8 cellular contexts compared by ENCODE assay signal in the genomic region with DNA sequence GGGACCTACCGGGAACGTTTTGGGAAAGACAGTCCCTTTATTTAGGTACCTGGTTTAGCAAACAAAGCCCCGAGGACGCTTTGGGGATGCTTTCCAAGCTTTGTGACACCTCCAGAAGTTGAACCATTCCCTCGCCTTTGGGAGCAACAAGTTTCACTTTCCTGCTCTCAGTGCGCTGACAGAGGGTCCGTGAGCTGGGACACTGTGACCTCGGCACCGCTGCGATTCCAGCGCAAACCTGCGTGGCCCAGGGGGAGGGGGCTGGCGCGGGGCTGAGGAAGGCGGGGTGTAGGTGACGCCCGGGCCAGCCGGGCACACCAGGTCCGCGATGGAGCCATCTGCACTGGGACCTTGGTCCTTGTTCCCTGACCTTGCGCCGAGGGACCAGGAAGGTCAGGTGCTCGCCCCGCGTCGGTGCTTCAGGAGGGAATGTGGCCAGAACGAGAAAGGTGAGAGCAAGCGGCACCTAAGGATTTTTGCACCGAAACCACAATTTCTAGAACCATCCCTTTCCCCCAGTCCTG. TPM values are rescaled to one million over a fixed set of nuclear protein-coding genes. Genes with fewer than 3 reads are reported as not detected.
A peak's percentile ranks its signal among the peaks of the same experiment; 100 is the strongest.
DNase-seq lines count a peak whose midpoint lies in the region; ATAC-seq and TF ChIP-seq lines count a peak whose summit lies in the region.

No MANE protein-coding gene starts in this region.

- H3K27me3 ChIP-seq in BJ (ENCODE audit: control insufficient read depth, insufficient read depth, low read length) (no peaks in the 10 kb centered on the region), right atrium auricular region (peaks cover 0 to 4% of the 10 kb centered on the region in 2 donors)

- ATAC-seq in activated CD8-positive, alpha-beta T cell treated with anti-CD3 and anti-CD28 coated beads, Interleukin-2, amount 10 ng/mL, durations not matched to agents 7 days and 5 days: peak; percentile 27
- ATAC-seq in GM19463 (IDR thresholded peaks at IDR 0.05; ENCODE audit: unreplicated experiment) (no peak), GM21367 (IDR thresholded peaks at IDR 0.05; ENCODE audit: unreplicated experiment) (no peak)

- no peaks in the 10 kb centered on the region for H3K9me3 ChIP-seq in right atrium auricular region

- H3K4me3 Mint-ChIP-seq in activated CD8-positive, alpha-beta T cell treated with anti-CD3 and anti-CD28 coated beads, Interleukin-2, amount 10 ng/mL, durations not matched to agents 7 days and 5 days: peak overlapping the region; percentile 73

- H3K27ac ChIP-seq in right atrium auricular region: peak overlapping the region; percentile 47 to 70

- H3K36me3 ChIP-seq in BJ (ENCODE audit: control insufficient read depth, insufficient read depth, low read length) (no peaks in the 10 kb centered on the region), right atrium auricular region (no peaks in the 10 kb centered on the region)

- no peak for DNase-seq in BJ (ENCODE audit: low read depth)
- DNase-seq in HFF-Myc (ENCODE audit: extremely low read depth, low read depth): no peak
- no peak for DNase-seq in activated CD8-positive, alpha-beta T cell treated with anti-CD3 and anti-CD28 coated beads, Interleukin-2, amount 10 ng/mL, durations not matched to agents 7 days and 5 days
- no peak for DNase-seq in right atrium auricular region (ENCODE audit: low spot score)
- DNase-seq in retina: peak; percentile 67
- DNase-seq in Ammon's horn (ENCODE audit: low spot score): no peak

- CTCF ChIA-PET in BJ (lab: Yijun Ruan, JAX): interaction anchor here (0.7 to 4.5 kb wide), 11 partner anchors 10 to 589 kb away, joined by 3 to 17 read pairs (median 4); no protein-coding TSS in a partner anchor
- CTCF ChIA-PET in activated CD8-positive, alpha-beta T cell treated with anti-CD3 and anti-CD28 coated beads, Interleukin-2, amount 10 ng/mL, durations not matched to agents 7 days and 5 days (lab: Charles Lee): interaction anchor here (1.0 kb wide), 1 partner anchor 50 kb away, joined by 3 read pairs; no protein-coding TSS in a partner anchor

- H3K4me1 Mint-ChIP-seq in activated CD8-positive, alpha-beta T cell treated with anti-CD3 and anti-CD28 coated beads, Interleukin-2, amount 10 ng/mL, durations not matched to agents 7 days and 5 days (ENCODE audit: low read depth): peaks cover 32% of the 10 kb centered on the region

- H3K27me3 Mint-ChIP-seq in activated CD8-positive, alpha-beta T cell treated with anti-CD3 and anti-CD28 coated beads, Interleukin-2, amount 10 ng/mL, durations not matched to agents 7 days and 5 days (ENCODE audit: low read depth): peaks cover 61% of the 10 kb centered on the region

- H3K27ac Mint-ChIP-seq in activated CD8-positive, alpha-beta T cell treated with anti-CD3 and anti-CD28 coated beads, Interleukin-2, amount 10 ng/mL, durations not matched to agents 7 days and 5 days: no peak overlapping the region

- peaks cover 4% of the 10 kb centered on the region for H3K36me3 Mint-ChIP-seq in activated CD8-positive, alpha-beta T cell treated with anti-CD3 and anti-CD28 coated beads, Interleukin-2, amount 10 ng/mL, durations not matched to agents 7 days and 5 days (ENCODE audit: low read depth)

- H3K4me3 ChIP-seq in BJ (ENCODE audit: low read depth, low read length) (peak overlapping the region; percentile 61), HFF-Myc (replicated peaks; ENCODE audit: low read depth, low read length) (peak overlapping the region; percentile 52), right atrium auricular region (peak overlapping the region; percentile 40 to 65)

- no peaks in the 10 kb centered on the region for H3K9me3 Mint-ChIP-seq in activated CD8-positive, alpha-beta T cell treated with anti-CD3 and anti-CD28 coated beads, Interleukin-2, amount 10 ng/mL, durations not matched to agents 7 days and 5 days (ENCODE audit: insufficient read depth)

- H3K4me1 ChIP-seq in right atrium auricular region: peaks cover 0 to 40% of the 10 kb centered on the region in 2 donors

- no peak for TF ChIP-seq CTCF in BJ (IDR thresholded peaks at IDR 0.05; ENCODE audit: insufficient read depth, low read depth, low read length)
- TF ChIP-seq CTCF in HFF-Myc (IDR thresholded peaks at IDR 0.05; ENCODE audit: low read depth, low read length, missing control alignments): no peak
- TF ChIP-seq CTCF in right atrium auricular region (IDR thresholded peaks at IDR 0.05): no peak

- POLR2A ChIA-PET in BJ (lab: Charles Lee): no interaction called here
- POLR2A ChIA-PET in activated CD8-positive, alpha-beta T cell treated with anti-CD3 and anti-CD28 coated beads, Interleukin-2, amount 10 ng/mL, durations not matched to agents 7 days and 5 days (lab: Charles Lee): no interaction called here

RNA-seq across cellular contexts. Expression of gene NPR3, which starts 0.7 kb away (rescaled TPM):
- polyA plus RNA-seq in BJ (2011; rRNA removed): 8.1 and 9.6 TPM in 2 replicates
- 12.7 and 16.6 TPM in 2 replicates for polyA minus RNA-seq in BJ (2011; rRNA and poly(A)+ RNA removed)
- not detected for total RNA-seq in activated CD8-positive, alpha-beta T cell treated with anti-CD3 and anti-CD28 coated beads, Interleukin-2, amount 10 ng/mL, durations not matched to agents 7 days and 5 days
- 10 to 100 TPM; 22.0 to 51.0 TPM for total RNA-seq in right atrium auricular region

Comparison
In these comparisons a context has a peak if more than half of its experiments do, and no peak if none do; other contexts are left out.
1. RNA of gene NPR3, which starts 0.7 kb away (total RNA-seq): 22.0 to 51.0 TPM in right atrium auricular region; not detected in activated CD8-positive, alpha-beta T cell treated with anti-CD3 and anti-CD28 coated beads, Interleukin-2, amount 10 ng/mL, durations not matched to agents 7 days and 5 days; every median in the first group is over 10 times any median in the second.
2. Peak in every context shown above with its lines, with median percentiles within 50 percentile points of each other: H3K4me3 ChIP-seq.